ENCODE assay signal across 8 cellular contexts in the genomic region with DNA sequence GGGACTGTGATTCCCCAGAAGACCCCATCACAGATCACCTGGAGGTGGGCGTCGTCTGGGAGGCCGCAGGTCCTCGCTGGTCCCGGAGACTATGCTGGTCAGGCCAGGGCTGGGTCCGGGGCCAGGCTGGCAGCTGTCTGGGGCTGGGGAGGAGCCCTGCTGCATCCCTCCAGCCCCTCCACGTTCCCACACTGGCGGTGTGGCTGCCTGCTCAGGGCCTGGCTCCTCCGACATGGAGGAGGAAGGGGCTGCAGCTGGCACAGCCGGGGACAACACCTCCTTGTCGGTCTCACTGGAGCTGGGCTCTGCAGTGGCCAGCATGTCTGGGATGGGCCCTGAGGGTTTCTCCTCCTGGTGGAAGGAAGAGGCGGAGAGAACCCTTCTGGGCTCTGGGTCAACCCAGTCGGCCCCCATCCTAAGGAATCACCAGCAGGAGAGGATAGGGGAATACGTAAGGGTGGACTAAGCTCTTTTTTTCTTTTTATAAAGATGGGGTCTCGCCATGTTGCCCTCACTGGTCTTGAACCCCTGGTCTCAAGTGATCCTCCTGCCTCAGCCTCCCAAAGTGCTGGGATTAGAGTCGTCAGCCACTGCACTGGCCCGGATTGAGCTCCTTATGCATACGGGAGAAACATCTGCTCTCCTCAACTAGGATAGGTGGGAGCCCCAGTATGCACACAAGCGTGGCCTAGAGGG. TPM values are rescaled to one million over a fixed set of nuclear protein-coding genes. Genes with fewer than 3 reads are reported as not detected.
DNase-seq lines count a peak whose midpoint lies in the region; ATAC-seq and TF ChIP-seq lines count a peak whose summit lies in the region.

No MANE protein-coding gene starts in this region.

- H3K9me2 ChIP-seq in DOHH2 (replicated peaks; ENCODE audit: control insufficient read depth, low read length), result no peaks in the 10 kb centered on the region

- H3K79me2 ChIP-seq in DOHH2 (ENCODE audit: control insufficient read depth, low read length) (peaks cover 12% of the 10 kb centered on the region), parathyroid adenoma (no peaks in the 10 kb centered on the region)

- DNase-seq in RWPE2 (ENCODE audit: low spot score) (no peak), COLO668 (lab: John Stamatoyannopoulos, UW; ENCODE audit: unreplicated experiment) (no peak), RKO (ENCODE audit: low spot score) (no peak), GM13976 (ENCODE audit: low spot score) (no peak)

- H2AFZ ChIP-seq in parathyroid adenoma, result peak overlapping the region; percentile 97

- no peaks in the 10 kb centered on the region for H3K9me3 ChIP-seq in DOHH2 (ENCODE audit: control insufficient read depth, insufficient read depth, low read length)
- H3K9me3 ChIP-seq in RWPE2 (ENCODE audit: severe bottlenecking), result no peaks in the 10 kb centered on the region
- H3K9me3 ChIP-seq in esophagus (ENCODE audit: control insufficient read depth in 2 of 2, insufficient read depth in 1 of 2, low read depth in 1 of 2, low read length in 1 of 2), result no peaks in the 10 kb centered on the region
- H3K9me3 ChIP-seq in parathyroid adenoma (ENCODE audit: control insufficient read depth, low read length), result no peaks in the 10 kb centered on the region

- no peak for TF ChIP-seq CTCF in DOHH2 (IDR thresholded peaks at IDR 0.05; ENCODE audit: low read depth, low read length, poor library complexity, severe bottlenecking)
- no peak for TF ChIP-seq CTCF in RWPE2 (IDR thresholded peaks at IDR 0.05; ENCODE audit: poor library complexity, severe bottlenecking)
- TF ChIP-seq CTCF in parathyroid adenoma (IDR thresholded peaks at IDR 0.05), result no peak
- no peak for TF ChIP-seq CTCF in GM13976 (IDR thresholded peaks at IDR 0.05; ENCODE audit: borderline replicate concordance, control extremely low read depth, extremely low read depth, insufficient read depth, missing control alignments)

- H3K4me1 ChIP-seq in DOHH2 (ENCODE audit: control insufficient read depth, low read length), result peaks cover 28% of the 10 kb centered on the region
- H3K4me1 ChIP-seq in RWPE2 (ENCODE audit: insufficient read depth, poor library complexity, severe bottlenecking), result peaks cover 4% of the 10 kb centered on the region
- peaks cover 8 to 13% of the 10 kb centered on the region in 2 donors for H3K4me1 ChIP-seq in esophagus (ENCODE audit: control insufficient read depth in 2 of 2, insufficient read depth in 2 of 2, low read length in 1 of 2)
- peaks cover 9% of the 10 kb centered on the region for H3K4me1 ChIP-seq in parathyroid adenoma

- peak overlapping the region; percentile 87 for H3K4me2 ChIP-seq in DOHH2 (ENCODE audit: low read length)
- peak overlapping the region; percentile 85 for H3K4me2 ChIP-seq in parathyroid adenoma (ENCODE audit: low read length)

- H3K4me3 ChIP-seq in DOHH2 (ENCODE audit: low read length), result peak overlapping the region; percentile 85
- H3K4me3 ChIP-seq in RWPE2 (ENCODE audit: severe bottlenecking), result peak overlapping the region; percentile 89
- peak overlapping the region; percentile 58 to 96 for H3K4me3 ChIP-seq in esophagus (ENCODE audit: low read depth in 1 of 2, low read length in 2 of 2)
- peak overlapping the region; percentile 90 for H3K4me3 ChIP-seq in parathyroid adenoma (ENCODE audit: low read depth, low read length)

- ATAC-seq in RWPE2 (ENCODE audit: low read depth) (no peak), GM21737 (IDR thresholded peaks at IDR 0.05; ENCODE audit: unreplicated experiment) (no peak)

- H3K27me3 ChIP-seq in DOHH2 (ENCODE audit: control insufficient read depth, low read length), result no peaks in the 10 kb centered on the region
- H3K27me3 ChIP-seq in RWPE2 (ENCODE audit: insufficient read depth, poor library complexity, severe bottlenecking), result no peaks in the 10 kb centered on the region
- H3K27me3 ChIP-seq in esophagus (ENCODE audit: control insufficient read depth in 1 of 2, insufficient read depth in 2 of 2, low read length in 2 of 2), result no peaks in the 10 kb centered on the region
- no peaks in the 10 kb centered on the region for H3K27me3 ChIP-seq in parathyroid adenoma (ENCODE audit: control insufficient read depth, insufficient read depth, low read length)

- in situ Hi-C loops in GM13976 (cut with MboI; ENCODE audit: low sequenced_read_pairs, unreplicated experiment), result no loop called here

- WGBS in esophagus, 2 donors, result 59 to 62% methylated on average over 19 of the region's 19 CpGs

- peak overlapping the region; percentile 97 for H3K9ac ChIP-seq in parathyroid adenoma

- H3F3A ChIP-seq in DOHH2 (ENCODE audit: control insufficient read depth, insufficient read depth), result no peaks in the 10 kb centered on the region

- H4K20me1 ChIP-seq in DOHH2 (ENCODE audit: control insufficient read depth, insufficient read depth, low read depth, low read length), result no peaks in the 10 kb centered on the region

- no peaks in the 10 kb centered on the region; the same call in 1 of the 2 replicates for H3K36me3 ChIP-seq in DOHH2 (ENCODE audit: control insufficient read depth, low read length)
- H3K36me3 ChIP-seq in RWPE2 (ENCODE audit: low read depth), result peaks cover 4% of the 10 kb centered on the region; the same call in 1 of the 2 replicates
- H3K36me3 ChIP-seq in esophagus (ENCODE audit: control insufficient read depth in 2 of 2, insufficient read depth in 2 of 2, low read length in 1 of 2), result peaks cover 0 to 3% of the 10 kb centered on the region in 2 donors
- H3K36me3 ChIP-seq in parathyroid adenoma (ENCODE audit: control insufficient read depth, insufficient read depth, low read length), result no peaks in the 10 kb centered on the region

- H3K27ac ChIP-seq in DOHH2 (ENCODE audit: low read depth, low read length), result peak overlapping the region; percentile 75
- H3K27ac ChIP-seq in RWPE2 (ENCODE audit: poor library complexity, severe bottlenecking), result peak overlapping the region; percentile 77
- peak overlapping the region; percentile 100 for H3K27ac ChIP-seq in esophagus (ENCODE audit: low read depth in 2 of 2, low read length in 1 of 2)
- peak overlapping the region; percentile 99 for H3K27ac ChIP-seq in parathyroid adenoma

RNA-seq across cellular contexts. Expression of a gene that starts 0.8 kb away (rescaled TPM):
- polyA plus RNA-seq in esophagus, result 10 to 100 TPM; 22.6 to 27.2 TPM

RNA-seq across cellular contexts. Expression of a gene that starts 10.7 kb away (rescaled TPM):
- polyA plus RNA-seq in esophagus, result 1 to 10 TPM in 1 of 2 donors, under 1 TPM in 1; 0.28 to 1.4 TPM
